Comparison of ENCODE assay signal across 1 cellular context in the genomic region with DNA sequence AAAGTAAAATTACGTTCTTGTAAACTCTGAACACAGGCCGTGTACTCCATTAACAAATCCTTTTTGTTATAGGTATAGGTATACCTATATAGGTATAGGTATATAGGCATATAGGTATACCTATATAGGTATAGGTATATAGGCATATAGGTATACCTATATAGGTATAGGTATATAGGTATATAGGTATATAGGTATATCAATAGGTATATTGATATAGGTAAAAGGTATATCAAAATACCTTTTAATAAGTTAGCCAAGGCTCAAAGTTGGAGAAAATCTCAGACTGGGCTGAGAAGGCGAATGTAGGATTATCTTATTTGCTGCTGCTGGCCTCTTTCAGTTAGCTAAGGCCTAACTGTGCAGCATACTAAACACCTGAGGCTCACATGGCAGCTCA.
TF ChIP-seq lines count a peak whose summit lies in the region.

No MANE protein-coding gene starts in this region.

TF ChIP-seq in HEK293, 187 proteins besides CTCF, POLR2A, EP300 and RAD21 (continued from another document):
- peak; percentile 99 for TF ChIP-seq ZEB2 (tag by site-specific recombination; IDR thresholded peaks at IDR 0.05)
